In genomic region chr17:80319999-80320344, GRCh38 we compare ENCODE assay signal across 12 cellular contexts.
"Had no signal": no experiment of that assay in that cellular context is flagged by ENCODE, and none has a peak within 500 bp of the region (broad histone marks: within the 10 kb centered on the region; RNA-seq: fewer than 3 reads in every experiment).

No MANE protein-coding gene starts in this region.

- H3K9me3 Mint-ChIP-seq: activated CD4-positive, alpha-beta T cell treated with anti-CD3 and anti-CD28 coated beads, Interleukin-2, amount 10 ng/mL, durations not matched to agents 7 days and 5 days had no signal

- H3K4me1 Mint-ChIP-seq: brain had no signal

- H3K27me3 Mint-ChIP-seq: activated CD4-positive, alpha-beta T cell treated with anti-CD3 and anti-CD28 coated beads, Interleukin-2, amount 10 ng/mL, durations not matched to agents 7 days and 5 days; brain; naive thymus-derived CD4-positive, alpha-beta T cell had no signal

- H3K4me3 Mint-ChIP-seq: activated CD4-positive, alpha-beta T cell treated with anti-CD3 and anti-CD28 coated beads, Interleukin-2, amount 10 ng/mL, durations not matched to agents 7 days and 5 days; brain had no signal

- H3K27ac Mint-ChIP-seq: activated CD4-positive, alpha-beta T cell treated with anti-CD3 and anti-CD28 coated beads, Interleukin-2, amount 10 ng/mL, durations not matched to agents 7 days and 5 days had no signal

- FAIRE-seq: endometrium had no signal

- ATAC-seq: naive thymus-derived CD4-positive, alpha-beta T cell had no signal

- DNase-seq: activated CD4-positive, alpha-beta T cell treated with anti-CD3 and anti-CD28 coated beads, Interleukin-2, amount 10 ng/mL, durations not matched to agents 7 days and 5 days; activated naive CD4-positive, alpha-beta T cell treated with anti-CD3 and anti-CD28 coated beads, Interleukin-2, amount 50 U/mL, for 16 hours; central memory CD4-positive, alpha-beta T cell; colonic mucosa; islet precursor cell; naive thymus-derived CD4-positive, alpha-beta T cell; stimulated activated CD4-positive, alpha-beta T cell treated with anti-CD3 and anti-CD28 coated beads, Interleukin-15, amount 100 ng/mL, for 24 hours; stimulated activated CD4-positive, alpha-beta T cell treated with anti-CD3 and anti-CD28 coated beads, Interleukin-4, amount 100 ng/mL, for 1 hour; stimulated activated naive CD4-positive, alpha-beta T cell treated with Interleukin-2 at 50 U/mL for 16 hours; T-helper 2 cell had no signal
